1 cellular context compared by ENCODE assay signal in genomic region chr7:2402687-2403013, GRCh38.
TF ChIP-seq lines count a peak whose summit lies in the region.

No MANE protein-coding gene starts in this region.

TF ChIP-seq in GM12878, 131 proteins besides CTCF, POLR2A, EP300 and RAD21 (continued from another document):
- TF ChIP-seq REST (IDR thresholded peaks at IDR 0.05; ENCODE audit: low read depth, low read length) = no peak
- no peak for TF ChIP-seq ATF3 (IDR thresholded peaks at IDR 0.05; ENCODE audit: borderline replicate concordance, extremely low read depth, low read depth, low read length)
- no peak for TF ChIP-seq SIN3A (IDR thresholded peaks at IDR 0.05; ENCODE audit: low read depth, low read length)
- TF ChIP-seq E2F8 (IDR thresholded peaks at IDR 0.05; ENCODE audit: low read depth, partially characterized antibody) = no peak
- no peak for TF ChIP-seq FOXM1 (IDR thresholded peaks at IDR 0.05; ENCODE audit: low read depth, low read length)
- no peak for TF ChIP-seq CHD2 (IDR thresholded peaks at IDR 0.05; ENCODE audit: borderline replicate concordance, low read depth, low read length)
- TF ChIP-seq TCF3 (IDR thresholded peaks at IDR 0.05; ENCODE audit: borderline replicate concordance, insufficient read depth, low read depth, low read length) = no peak
- TF ChIP-seq ZBTB4 (CRISPR knock-in tag; IDR thresholded peaks at IDR 0.05) = no peak
- TF ChIP-seq MEF2A (IDR thresholded peaks at IDR 0.05; ENCODE audit: insufficient read depth, low read depth, low read length) = no peak
- no peak for TF ChIP-seq ATF7 (IDR thresholded peaks at IDR 0.05; ENCODE audit: low read depth)
- TF ChIP-seq ATF2 (IDR thresholded peaks at IDR 0.05; ENCODE audit: low read length) = no peak
- TF ChIP-seq SMC3 (IDR thresholded peaks at IDR 0.05; ENCODE audit: borderline replicate concordance, low read length) = no peak
- no peak for TF ChIP-seq PBX3 (IDR thresholded peaks at IDR 0.05; ENCODE audit: insufficient replicate concordance, low read depth, low read length)
- no peak for TF ChIP-seq FOXK2 (IDR thresholded peaks at IDR 0.05)
- TF ChIP-seq ELK1 (IDR thresholded peaks at IDR 0.05; ENCODE audit: low read depth, low read length) = no peak
- TF ChIP-seq BCL11A (IDR thresholded peaks at IDR 0.05; ENCODE audit: low read depth, low read length) = no peak
- no peak for TF ChIP-seq IKZF1 (conservative IDR thresholded peaks at IDR 0.05)
- no peak for TF ChIP-seq NFYA (IDR thresholded peaks at IDR 0.05; ENCODE audit: borderline replicate concordance, low read depth, low read length)
- no peak for TF ChIP-seq E4F1 (IDR thresholded peaks at IDR 0.05; ENCODE audit: borderline replicate concordance, partially characterized antibody)
